ENCODE assay signal across 1 cellular context in genomic region chr1:8090241-8090702, GRCh38.
TF ChIP-seq lines count a peak whose summit lies in the region.

No MANE protein-coding gene starts in this region.

TF ChIP-seq in SK-N-SH, 30 proteins besides CTCF, POLR2A, EP300 and RAD21 (continued from another document):
- TF ChIP-seq ZBTB33 (IDR thresholded peaks at IDR 0.05; ENCODE audit: borderline replicate concordance, low read depth) (peak; percentile 45; the same call in 1 of the 2 replicates), FOXM1 (IDR thresholded peaks at IDR 0.05; ENCODE audit: low read depth) (peak; percentile 84), USF2 (IDR thresholded peaks at IDR 0.05; ENCODE audit: borderline replicate concordance, low read depth, low read length) (no peak), JUND (IDR thresholded peaks at IDR 0.05) (peak; percentile 92), POLR2AphosphoS5 (IDR thresholded peaks at IDR 0.05; ENCODE audit: low read depth, low read length) (peak; percentile 74; the same call in 1 of the 2 replicates), GATA2 (CRISPR knock-in tag; IDR thresholded peaks at IDR 0.05) (no peak), USF1 (IDR thresholded peaks at IDR 0.05; ENCODE audit: borderline replicate concordance, low read depth) (no peak)
